Comparison of ENCODE assay signal across 18 cellular contexts in the genomic region with DNA sequence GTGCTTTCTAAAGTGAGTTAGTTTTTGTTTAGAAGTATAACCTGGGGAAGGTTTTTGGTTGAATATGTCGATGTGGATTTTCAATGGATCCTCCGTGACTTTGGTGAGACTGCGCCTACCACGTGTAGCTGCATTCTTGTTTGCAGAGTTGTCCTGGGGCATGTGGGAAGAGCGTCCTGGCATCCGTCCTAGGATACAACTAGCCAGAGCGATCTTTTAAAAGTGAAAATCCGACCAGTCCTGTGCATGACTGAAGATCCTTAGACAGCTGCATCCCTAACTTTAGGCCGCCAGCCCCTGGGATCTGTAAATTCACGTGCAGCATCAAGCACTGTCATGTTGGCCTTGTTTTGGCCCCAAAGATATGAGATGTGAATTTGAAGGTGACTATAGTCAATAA. TPM values are rescaled to one million over a fixed set of nuclear protein-coding genes. Genes with fewer than 3 reads are reported as not detected.
DNase-seq lines count a peak whose midpoint lies in the region; ATAC-seq and TF ChIP-seq lines count a peak whose summit lies in the region.
"Had no signal": no experiment of that assay in that cellular context is flagged by ENCODE, and none has a peak within 500 bp of the region (broad histone marks: within the 10 kb centered on the region; RNA-seq: fewer than 3 reads in every experiment).

No MANE protein-coding gene starts in this region.

- intact Hi-C loops in sigmoid colon (cut with DNase I), result no loop called here
- intact Hi-C loops in transverse colon (cut with DNase I; ENCODE audit: low total_unique reads), result no loop called here
- intact Hi-C loops in esophagus squamous epithelium (cut with DNase I), result no loop called here

- H3K27me3 ChIP-seq in Karpas-422 (ENCODE audit: low read length) (no peaks in the 10 kb centered on the region), gastroesophageal sphincter (no peaks in the 10 kb centered on the region), sigmoid colon (no peaks in the 10 kb centered on the region), transverse colon (no peaks in the 10 kb centered on the region), esophagus squamous epithelium (no peaks in the 10 kb centered on the region)

- H4K20me1 ChIP-seq in Karpas-422 (ENCODE audit: insufficient read depth, low read depth, low read length), result no peaks in the 10 kb centered on the region

- no peak overlapping the region for H3K4me2 ChIP-seq in Karpas-422 (ENCODE audit: low read depth, low read length, poor library complexity, severe bottlenecking)

- no peak for TF ChIP-seq EP300 in gastroesophageal sphincter (IDR thresholded peaks at IDR 0.05)
- TF ChIP-seq EP300 in sigmoid colon (IDR thresholded peaks at IDR 0.05), result no peak
- no peak for TF ChIP-seq EP300 in transverse colon (IDR thresholded peaks at IDR 0.05; ENCODE audit: low read depth)

- in situ Hi-C loops in transverse colon (cut with MboI; ENCODE audit: low pct_ligation_motif_present in 1 of 4, low pct_unique_long_range_greater_than_20kb in 1 of 4, low sequenced_read_pairs in 3 of 4), result no loop called here

- H2AFZ ChIP-seq in Karpas-422 (ENCODE audit: low read length), result no peak overlapping the region

- H3K9me2 ChIP-seq in Karpas-422 (replicated peaks; ENCODE audit: insufficient read depth, low read length), result no peaks in the 10 kb centered on the region

- DNase-seq in Karpas-422 (no peak), sigmoid colon (no peak), transverse colon (no peak), esophagus squamous epithelium (lab: John Stamatoyannopoulos, UW) (no peak), GM20000 (ENCODE audit: low spot score) (no peak)
- DNase-seq: CD8-positive, alpha-beta T cell; DND-41; H7; NCI-H1436 treated with DMSO at 0.1 percent for 48 hours; NCI-H2081 treated with DMSO at 0.1 percent for 48 hours; NCI-H345; NCI-H69; NK-92 treated with Interleukin-12 subunit alpha and Interleukin-12 subunit beta, amount 100 ng/mL, for 24 hours; OCI-M1 had no signal

- H3K27ac ChIP-seq in Karpas-422 (ENCODE audit: low read length) (peak overlapping the region; percentile 100), gastroesophageal sphincter (peak overlapping the region in 3 of 4 donors; percentile 14 to 58 (median 23)), sigmoid colon (peak overlapping the region in 3 of 4 donors; percentile 18 to 65 (median 55)), transverse colon (peak overlapping the region; percentile 37 to 57 (median 48)), esophagus squamous epithelium (peak overlapping the region in 2 of 4 donors; percentile 31 to 36)
- H3K27ac ChIP-seq: RWPE1 had no signal

- TF ChIP-seq POLR2A in gastroesophageal sphincter (IDR thresholded peaks at IDR 0.05), result no peak
- TF ChIP-seq POLR2A in sigmoid colon (IDR thresholded peaks at IDR 0.05), result no peak
- TF ChIP-seq POLR2A in transverse colon (IDR thresholded peaks at IDR 0.05), result no peak
- no peak for TF ChIP-seq POLR2A in esophagus squamous epithelium (IDR thresholded peaks at IDR 0.05)

- H3K4me1 ChIP-seq in Karpas-422 (ENCODE audit: low read length) (peaks cover 87% of the 10 kb centered on the region), gastroesophageal sphincter (peaks cover 0 to 29% (median 0%) of the 10 kb centered on the region in 3 donors), sigmoid colon (peaks cover 0 to 26% (median 16%) of the 10 kb centered on the region in 4 donors), transverse colon (peaks cover 0 to 11% (median 0%) of the 10 kb centered on the region in 4 donors), esophagus squamous epithelium (peaks cover 0 to 23% (median 13%) of the 10 kb centered on the region in 3 donors)

- no peaks in the 10 kb centered on the region for H3K36me3 ChIP-seq in Karpas-422 (ENCODE audit: insufficient read depth, low read length)
- H3K36me3 ChIP-seq in gastroesophageal sphincter, result no peaks in the 10 kb centered on the region
- no peaks in the 10 kb centered on the region for H3K36me3 ChIP-seq in sigmoid colon
- H3K36me3 ChIP-seq in transverse colon, result no peaks in the 10 kb centered on the region
- no peaks in the 10 kb centered on the region for H3K36me3 ChIP-seq in esophagus squamous epithelium

- TF ChIP-seq CTCF in gastroesophageal sphincter (IDR thresholded peaks at IDR 0.05) (no peak), sigmoid colon (IDR thresholded peaks at IDR 0.05) (no peak), transverse colon (IDR thresholded peaks at IDR 0.05) (no peak), esophagus squamous epithelium (IDR thresholded peaks at IDR 0.05) (no peak), GM20000 (IDR thresholded peaks at IDR 0.05; ENCODE audit: extremely low read depth, missing control alignments) (no peak)

- ATAC-seq in gastroesophageal sphincter, result no peak
- no peak for ATAC-seq in HG02938 (IDR thresholded peaks at IDR 0.05; ENCODE audit: unreplicated experiment)
- ATAC-seq: CD8-positive, alpha-beta T cell had no signal

- H3K79me2 ChIP-seq in Karpas-422 (ENCODE audit: low read length), result no peaks in the 10 kb centered on the region

- H3K9me3 ChIP-seq in Karpas-422 (ENCODE audit: low read length) (no peaks in the 10 kb centered on the region), gastroesophageal sphincter (no peaks in the 10 kb centered on the region), sigmoid colon (peaks cover 0 to 2% (median 0%) of the 10 kb centered on the region in 4 donors), transverse colon (no peaks in the 10 kb centered on the region), esophagus squamous epithelium (no peaks in the 10 kb centered on the region)

- no peak overlapping the region for H3K9ac ChIP-seq in Karpas-422 (ENCODE audit: low read length)

- 50 to 78% methylated on average over 6 to 9 of the region's 10 CpGs for WGBS in gastroesophageal sphincter (ENCODE audit: low coverage in 1 of 2), 2 donors
- WGBS in sigmoid colon, 2 donors, result 79 to 87% methylated on average over 10 of the region's 10 CpGs
- WGBS in transverse colon (ENCODE audit: low coverage in 1 of 2), 2 donors, result 40 to 84% methylated on average over 1 to 10 of the region's 10 CpGs
- 80 to 84% methylated on average over 10 of the region's 10 CpGs for WGBS in esophagus squamous epithelium, 2 donors

- no peak overlapping the region for H3K4me3 ChIP-seq in Karpas-422 (ENCODE audit: low read length)
- no peak overlapping the region for H3K4me3 ChIP-seq in gastroesophageal sphincter
- H3K4me3 ChIP-seq in sigmoid colon, result no peak overlapping the region
- no peak overlapping the region for H3K4me3 ChIP-seq in transverse colon
- H3K4me3 ChIP-seq in esophagus squamous epithelium, result no peak overlapping the region

RNA-seq across cellular contexts. Expression of a gene that starts 22.4 kb away (rescaled TPM):
- total RNA-seq in Karpas-422 (2014; rRNA removed; shearing (Covaris generic); ENCODE audit: low replicate concordance), result not detected in 2 replicates
- total RNA-seq in gastroesophageal sphincter (10 to 100 TPM in 3 of 4 donors, 1 to 10 TPM in 1; 2.5 to 34.5 (median 16.8) TPM), sigmoid colon (100 to 1,000 TPM in 1 of 4 donors, 10 to 100 TPM in 3; 10.4 to 214 (median 71.5) TPM), transverse colon (10 to 100 TPM in 3 of 4 donors, 1 to 10 TPM in 1; 5.6 to 17.6 (median 12.8) TPM), esophagus squamous epithelium (1 to 10 TPM in 3 of 4 donors, under 1 TPM in 1; 0.57 to 7.6 (median 2.9) TPM)
- polyA plus RNA-seq in sigmoid colon, result 10 to 100 TPM in 1 of 3 donors, 1 to 10 TPM in 2; 5.3 to 61.1 (median 5.4) TPM
- total RNA-seq: CD8-positive, alpha-beta T cell had no signal
- polyA plus RNA-seq: IgD-negative memory B cell had no signal
